9 cellular contexts compared by ENCODE assay signal in genomic region chr11:119362741-119363080, GRCh38. TPM values are rescaled to one million over a fixed set of nuclear protein-coding genes. Genes with fewer than 3 reads are reported as not detected.
A peak's percentile ranks its signal among the peaks of the same experiment; 100 is the strongest.
DNase-seq lines count a peak whose midpoint lies in the region; ATAC-seq and TF ChIP-seq lines count a peak whose summit lies in the region.
"Had no signal": no experiment of that assay in that cellular context is flagged by ENCODE, and none has a peak within 500 bp of the region (broad histone marks: within the 10 kb centered on the region; RNA-seq: fewer than 3 reads in every experiment).

No MANE protein-coding gene starts in this region.

- H3K27me3 ChIP-seq in right atrium auricular region: no peaks in the 10 kb centered on the region
- no peaks in the 10 kb centered on the region for H3K27me3 ChIP-seq in skeletal muscle satellite cell (ENCODE audit: control insufficient read depth, insufficient read depth, low read length)

- H3K27ac ChIP-seq in SK-N-MC: no peak overlapping the region
- peak overlapping the region; percentile 94 for H3K27ac ChIP-seq in right atrium auricular region

- H3K4me1 ChIP-seq in right atrium auricular region (peaks cover 0 to 66% of the 10 kb centered on the region in 2 donors), skeletal muscle satellite cell (ENCODE audit: control insufficient read depth, insufficient read depth, low read length) (peaks cover 60% of the 10 kb centered on the region)

- H3K4me3 ChIP-seq in SK-N-MC (peak overlapping the region; percentile 78), right atrium auricular region (peak overlapping the region; percentile 49 to 56), skeletal muscle satellite cell (ENCODE audit: low read length) (peak overlapping the region; percentile 66)

- TF ChIP-seq CTCF in right atrium auricular region (IDR thresholded peaks at IDR 0.05): no peak
- no peak for TF ChIP-seq CTCF in GM10266 (IDR thresholded peaks at IDR 0.05; ENCODE audit: control insufficient read depth, insufficient read depth, low read depth, missing control alignments)

- H3K9me3 ChIP-seq in SK-N-MC (ENCODE audit: low read depth, low read length): no peaks in the 10 kb centered on the region
- no peaks in the 10 kb centered on the region for H3K9me3 ChIP-seq in right atrium auricular region
- H3K9me3 ChIP-seq in skeletal muscle satellite cell (replicated peaks; ENCODE audit: low read length): no peaks in the 10 kb centered on the region

- ATAC-seq in GM18870 (IDR thresholded peaks at IDR 0.05; ENCODE audit: unreplicated experiment): no peak

- DNase-seq in DMS 273 (lab: John Stamatoyannopoulos, UW; ENCODE audit: unreplicated experiment) (peak; percentile 62), DMS 273 treated with DMSO at 0.1 percent for 48 hours (lab: John Stamatoyannopoulos, UW) (no peak), SK-N-MC (ENCODE audit: low read depth, low spot score) (no peak), right atrium auricular region (ENCODE audit: low spot score) (no peak), GM10266 (ENCODE audit: extremely low spot score) (no peak)
- no peak for DNase-seq in activated CD8-positive, alpha-beta memory T cell treated with anti-CD3 and anti-CD28 coated beads, Interleukin-2, amount 50 U/mL, for 4 hours
- DNase-seq: GF-D8 had no signal

- H3K4me2 ChIP-seq in skeletal muscle satellite cell (ENCODE audit: low read length): peak overlapping the region; percentile 76

- peaks cover 13% of the 10 kb centered on the region; the same call in 1 of the 2 replicates for H3K36me3 ChIP-seq in SK-N-MC (ENCODE audit: insufficient read depth, low read length)
- H3K36me3 ChIP-seq in right atrium auricular region: peaks cover 22% of the 10 kb centered on the region
- H3K36me3 ChIP-seq in skeletal muscle satellite cell (ENCODE audit: insufficient read depth, low read length): peaks cover 7% of the 10 kb centered on the region

- no peak overlapping the region for H3K9ac ChIP-seq in SK-N-MC (ENCODE audit: insufficient read length)
- H3K9ac ChIP-seq in skeletal muscle satellite cell (ENCODE audit: low read depth, low read length): peak overlapping the region; percentile 42

RNA-seq across cellular contexts. Expression of gene MFRP, which starts 16.2 kb away (rescaled TPM):
- not detected for total RNA-seq in right atrium auricular region
- total RNA-seq in skeletal muscle satellite cell (2012; rRNA removed): not detected in 2 replicates

RNA-seq across cellular contexts. Expression of gene USP2, which starts 18.8 kb away (rescaled TPM):
- 10 to 100 TPM; 38.9 to 58.7 TPM for total RNA-seq in right atrium auricular region
- 1.5 TPM in 1 of 2 replicates, not detected in the other for total RNA-seq in skeletal muscle satellite cell (2012; rRNA removed)

RNA-seq across cellular contexts. Expression of gene C1QTNF5, which starts 22.0 kb away (rescaled TPM):
- 10 to 100 TPM; 41.4 to 47.4 TPM for total RNA-seq in right atrium auricular region
- total RNA-seq in skeletal muscle satellite cell (2012; rRNA removed): 0.76 and 1.1 TPM in 2 replicates

RNA-seq across cellular contexts. Expression of gene RNF26, which starts 28.4 kb away (rescaled TPM):
- 10 to 100 TPM in 1 of 2 donors, 1 to 10 TPM in 1; 8.2 to 10.3 TPM for total RNA-seq in right atrium auricular region
- total RNA-seq in skeletal muscle satellite cell (2012; rRNA removed): 4.8 and 6.1 TPM in 2 replicates

RNA-seq across cellular contexts. Expression of gene MCAM, which starts 45.8 kb away (rescaled TPM):
- total RNA-seq in right atrium auricular region: 100 to 1,000 TPM; 356 to 509 TPM
- 11.4 and 11.8 TPM in 2 replicates for total RNA-seq in skeletal muscle satellite cell (2012; rRNA removed)
